In genomic region chr9:97510797-97511761, GRCh38 we compare ENCODE assay signal across 8 cellular contexts. TPM values are rescaled to one million over a fixed set of nuclear protein-coding genes. Genes with fewer than 3 reads are reported as not detected.
DNase-seq lines count a peak whose midpoint lies in the region; ATAC-seq, FAIRE-seq and TF ChIP-seq lines count a peak whose summit lies in the region.

No MANE protein-coding gene starts in this region.

- DNase-seq in GM10248 (ENCODE audit: extremely low spot score), result peak; percentile 62
- peak; percentile 59 for DNase-seq in NCI-H345 treated with DMSO at 0.1 percent for 48 hours (lab: John Stamatoyannopoulos, UW; ENCODE audit: unreplicated experiment)
- DNase-seq in iris pigment epithelial cell (ENCODE audit: low read depth), result peak; percentile 69
- no peak for DNase-seq in urothelium cell line (ENCODE audit: low spot score)
- no peak for DNase-seq in esophagus squamous epithelium (lab: John Stamatoyannopoulos, UW)
- no peak for DNase-seq in NCI-H2081 treated with DMSO at 0.1 percent for 48 hours (lab: John Stamatoyannopoulos, UW)
- DNase-seq in tibial nerve (ENCODE audit: low spot score in 2 of 2), result no peak

- no peak overlapping the region for H3K4me3 ChIP-seq in esophagus squamous epithelium
- H3K4me3 ChIP-seq in tibial nerve, result no peak overlapping the region

- H3K4me1 ChIP-seq in esophagus squamous epithelium, result peaks cover 0 to 15% (median 11%) of the 10 kb centered on the region in 3 donors
- peaks cover 0 to 22% (median 0%) of the 10 kb centered on the region in 4 donors for H3K4me1 ChIP-seq in tibial nerve

- CTCF ChIA-PET in GM10248 (lab: Yijun Ruan, JAX), result interaction anchor here (0.9 to 2.8 kb wide), 10 partner anchors 8 to 123 kb away, joined by 3 to 24 read pairs (median 5); partner anchors contain the start of gene TMOD1

- no peak for TF ChIP-seq CTCF in GM10248 (IDR thresholded peaks at IDR 0.05; ENCODE audit: control extremely low read depth, extremely low read depth, low read depth, missing control alignments)
- no peak for TF ChIP-seq CTCF in esophagus squamous epithelium (IDR thresholded peaks at IDR 0.05)
- no peak for TF ChIP-seq CTCF in tibial nerve (IDR thresholded peaks at IDR 0.05)

- peak; percentile 63 for ATAC-seq in GM21619 (IDR thresholded peaks at IDR 0.05; ENCODE audit: unreplicated experiment)

- intact Hi-C loops in esophagus squamous epithelium (cut with DNase I), result no loop called here

- TF ChIP-seq POLR2A in esophagus squamous epithelium (IDR thresholded peaks at IDR 0.05) (no peak), tibial nerve (IDR thresholded peaks at IDR 0.05) (no peak)

- peak overlapping the region in 1 of 4 donors; percentile 30 for H3K27ac ChIP-seq in esophagus squamous epithelium
- H3K27ac ChIP-seq in tibial nerve, result no peak overlapping the region

- POLR2A ChIA-PET in GM10248 (lab: Yijun Ruan, JAX), result interaction anchor here (1.0 to 1.4 kb wide), 2 partner anchors 9 to 122 kb away, joined by 4 to 14 read pairs; partner anchors contain the start of genes NCBP1, TMOD1 and TSTD2

- H3K9me3 ChIP-seq in esophagus squamous epithelium (no peaks in the 10 kb centered on the region), tibial nerve (no peaks in the 10 kb centered on the region)

- TF ChIP-seq EP300 in tibial nerve (IDR thresholded peaks at IDR 0.05), result no peak

- H3K27me3 ChIP-seq in esophagus squamous epithelium (peaks cover 0 to 30% (median 0%) of the 10 kb centered on the region in 4 donors), tibial nerve (no peaks in the 10 kb centered on the region)

- 41 to 50% methylated on average over 9 to 11 of the region's 11 CpGs for WGBS in esophagus squamous epithelium, 2 donors
- WGBS in tibial nerve, 2 donors, result 56 to 63% methylated on average over 11 of the region's 11 CpGs

- FAIRE-seq in urothelium cell line (lab: Jason Lieb, UNC), result no peak

- H3K36me3 ChIP-seq in esophagus squamous epithelium (no peaks in the 10 kb centered on the region), tibial nerve (peaks cover 0 to 9% (median 0%) of the 10 kb centered on the region in 3 donors)

RNA-seq across cellular contexts. Expression of gene TMOD1, which starts 9.6 kb away (rescaled TPM):
- total RNA-seq in esophagus squamous epithelium (10 to 100 TPM in 1 of 4 donors, 1 to 10 TPM in 2, under 1 TPM in 1; 0.15 to 13.4 (median 2.4) TPM), tibial nerve (10 to 100 TPM; 30.0 to 47.0 (median 36.0) TPM)

Comparison
In these comparisons a context has a peak if more than half of its experiments do, and no peak if none do; other contexts are left out.
1. DNase-seq: peak in GM10248 (single experiment), NCI-H345 treated with DMSO at 0.1 percent for 48 hours (single experiment) and iris pigment epithelial cell (single experiment); none in urothelium cell line (single experiment), esophagus squamous epithelium (single experiment), NCI-H2081 treated with DMSO at 0.1 percent for 48 hours (single experiment) and tibial nerve (0 of 2).